ENCODE assay signal across 12 cellular contexts in genomic region chr12:122088181-122088810, GRCh38. TPM values are rescaled to one million over a fixed set of nuclear protein-coding genes. Genes with fewer than 3 reads are reported as not detected.
DNase-seq lines count a peak whose midpoint lies in the region; ATAC-seq and TF ChIP-seq lines count a peak whose summit lies in the region.
"Had no signal": no experiment of that assay in that cellular context is flagged by ENCODE, and none has a peak within 500 bp of the region (broad histone marks: within the 10 kb centered on the region; RNA-seq: fewer than 3 reads in every experiment).

No MANE protein-coding gene starts in this region.

- CTCF ChIA-PET in Panc1 (lab: Charles Lee) = no interaction called here

- TF ChIP-seq CTCF in Panc1 (IDR thresholded peaks at IDR 0.05) (no peak), fibroblast of mammary gland (conservative IDR thresholded peaks at IDR 0.05; ENCODE audit: control insufficient read depth, insufficient read depth, low read depth, low read length) (no peak), prostate gland (IDR thresholded peaks at IDR 0.05) (no peak), foreskin keratinocyte (conservative IDR thresholded peaks at IDR 0.05) (no peak)

- WGBS in prostate gland = 74% methylated on average over 9 of the region's 9 CpGs

- DNase-seq in Panc1 (ENCODE audit: low read depth, low spot score) (no peak), fibroblast of mammary gland (ENCODE audit: low read depth) (peak; percentile 22), prostate gland (ENCODE audit: low spot score) (no peak), DMS79 treated with DMSO at 0.1 percent for 48 hours (lab: John Stamatoyannopoulos, UW) (no peak), foreskin keratinocyte (no peak)
- DNase-seq: AML-193, MG63, midbrain, testis had no signal

- H3K4me1 ChIP-seq in BLaER1 (peaks cover 100% of the 10 kb centered on the region), Panc1 (ENCODE audit: control insufficient read depth, insufficient read depth, low read length) (peaks cover 59% of the 10 kb centered on the region), prostate gland (replicated peaks) (no peaks in the 10 kb centered on the region), foreskin keratinocyte (no peaks in the 10 kb centered on the region)

- H3K4me3 ChIP-seq in BLaER1 (peak overlapping the region; percentile 57), Panc1 (ENCODE audit: low read depth in 2 of 2, low read length in 2 of 2) (no peak overlapping the region), fibroblast of mammary gland (ENCODE audit: control insufficient read depth, low read depth, low read length) (no peak overlapping the region), prostate gland (no peak overlapping the region)
- H3K4me3 ChIP-seq: MG63, testis had no signal

- peaks cover 84% of the 10 kb centered on the region for H3K36me3 ChIP-seq in BLaER1
- peaks cover 8% of the 10 kb centered on the region; the same call in 1 of the 2 replicates for H3K36me3 ChIP-seq in Panc1 (ENCODE audit: control insufficient read depth, insufficient read depth, low read length)
- H3K36me3 ChIP-seq in prostate gland = no peaks in the 10 kb centered on the region

- POLR2A ChIA-PET in Panc1 (lab: Charles Lee) = interaction anchor here (0.6 to 1.8 kb wide), 4 partner anchors 8 to 196 kb away, joined by 4 to 12 read pairs (median 5); partner anchors contain the start of gene MLXIP

- intact Hi-C loops in Panc1 (cut with micrococcal nuclease; ENCODE audit: unreplicated experiment) = no loop called here
- intact Hi-C loops in prostate gland (cut with DNase I) = no loop called here

- H3K27ac ChIP-seq in BLaER1 = peak overlapping the region; percentile 98
- peak overlapping the region; percentile 65 for H3K27ac ChIP-seq in Panc1 (ENCODE audit: low read length)
- H3K27ac ChIP-seq in prostate gland = peak overlapping the region; percentile 7 to 26
- no peak overlapping the region for H3K27ac ChIP-seq in foreskin keratinocyte
- H3K27ac ChIP-seq: testis had no signal

- H3K9me3 ChIP-seq in BLaER1 (no peaks in the 10 kb centered on the region), Panc1 (ENCODE audit: control insufficient read depth, insufficient read depth, low read depth, low read length) (no peaks in the 10 kb centered on the region), prostate gland (no peaks in the 10 kb centered on the region)
- H3K9me3 ChIP-seq: MG63, testis had no signal

- peak; percentile 19; the same call in 1 of the 2 replicates for ATAC-seq in Panc1
- ATAC-seq in HG03196 (IDR thresholded peaks at IDR 0.05; ENCODE audit: unreplicated experiment) = no peak
- no peak for ATAC-seq in foreskin keratinocyte
- ATAC-seq in GM18511 (IDR thresholded peaks at IDR 0.05; ENCODE audit: unreplicated experiment) = no peak

- no TSS peak for BruUV-seq in Panc1 (replicated peaks; lab: Mats Ljungman, UMichigan)

- peak overlapping the region; percentile 97 for H3K4me2 ChIP-seq in BLaER1

- no peak for TF ChIP-seq POLR2A in prostate gland (IDR thresholded peaks at IDR 0.05)

- peak overlapping the region; percentile 80 for H3K9ac ChIP-seq in BLaER1

- in situ Hi-C loops in Panc1 (cut with HindIII; ENCODE audit: low pct_unique_long_range_greater_than_20kb, low sequenced_read_pairs) = no loop called here

- no peaks in the 10 kb centered on the region for H3K27me3 ChIP-seq in BLaER1
- H3K27me3 ChIP-seq in Panc1 (ENCODE audit: control insufficient read depth, insufficient read depth, low read length) = no peaks in the 10 kb centered on the region
- H3K27me3 ChIP-seq in prostate gland (replicated peaks; ENCODE audit: insufficient read depth) = no peaks in the 10 kb centered on the region
- H3K27me3 ChIP-seq in foreskin keratinocyte = no peaks in the 10 kb centered on the region
- H3K27me3 ChIP-seq: MG63, testis had no signal

- peaks cover 100% of the 10 kb centered on the region for H4K20me1 ChIP-seq in BLaER1

RNA-seq across cellular contexts. Expression of gene MLXIP, which starts 9.7 kb away (rescaled TPM):
- total RNA-seq in Panc1 (2021; ENCODE audit: unreplicated experiment) = 124 TPM
- 115 TPM for polyA plus RNA-seq in Panc1 (2012; ENCODE audit: insufficient read length)
- total RNA-seq in prostate gland = 10 to 100 TPM; 13.1 to 57.7 TPM
- 19.2 and 24.2 TPM in 2 replicates for total RNA-seq in foreskin keratinocyte
- 12.5 and 13.5 TPM in 2 replicates for polyA plus RNA-seq in foreskin keratinocyte
